23 cellular contexts compared by ENCODE assay signal in the genomic region with DNA sequence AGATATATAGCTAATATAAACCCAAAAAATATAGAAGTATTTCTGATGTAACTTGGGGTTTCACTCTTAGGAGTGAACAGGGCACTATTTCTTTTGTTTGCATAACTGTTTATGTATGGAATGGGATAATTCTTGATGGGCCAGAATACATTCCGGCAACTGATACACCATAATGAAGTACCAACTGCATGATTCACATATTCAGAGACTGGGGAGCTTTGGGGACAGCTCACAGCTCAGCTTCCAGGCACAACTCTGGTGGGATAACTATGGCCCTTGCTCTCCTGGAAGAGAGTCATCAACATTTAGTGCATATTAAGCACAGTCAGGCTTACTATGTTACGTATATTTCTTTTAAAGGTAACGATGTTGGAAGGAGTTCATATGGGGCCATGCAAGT.
"Had no signal": no experiment of that assay in that cellular context is flagged by ENCODE, and none has a peak within 500 bp of the region (broad histone marks: within the 10 kb centered on the region; RNA-seq: fewer than 3 reads in every experiment).

No MANE protein-coding gene starts in this region.

- H3K9ac ChIP-seq: parathyroid adenoma had no signal

- H3K4me3 Mint-ChIP-seq: effector memory CD8-positive, alpha-beta T cell; mesothelial cell of epicardium; naive B cell; natural killer cell treated with Interleukin-12 subunit alpha and Interleukin-12 subunit beta and Interleukin-15 and Interleukin-18, amount 100 ng/mL, for 72 hours; neural crest cell; stimulated activated naive B cell treated with anti-CD40 and anti-IgM and Interleukin-4, amounts not matched to agents 10 μg/mL and 1 μg/mL and 100 μg/mL, for 72 hours; stimulated activated naive CD8-positive, alpha-beta T cell treated with anti-CD3 and anti-CD28 coated beads, Interleukin-15, Interleukin-2, amounts not matched to agents 100 ng/mL and 50 ng/mL, for 24 hours had no signal

- H3K9me3 ChIP-seq: esophagus squamous epithelium, mucosa of descending colon, neutrophil, right lobe of liver, suprapubic skin, vagina had no signal

- H3K4me1 Mint-ChIP-seq: mesothelial cell of epicardium; naive B cell; neural crest cell; stimulated activated naive B cell treated with anti-CD40 and anti-IgM and Interleukin-4, amounts not matched to agents 10 μg/mL and 1 μg/mL and 100 μg/mL, for 72 hours had no signal

- DNase-seq: effector memory CD8-positive, alpha-beta T cell; erythroblast; esophagus squamous epithelium; head of caudate nucleus; mesenchymal stem cell; mucosa of descending colon; naive B cell; right lobe of liver; small intestine; stimulated activated CD4-positive, alpha-beta T cell treated with anti-CD3 and anti-CD28 coated beads, Interleukin-15, amount 100 ng/mL, for 24 hours; stimulated activated CD4-positive, alpha-beta T cell treated with anti-CD3 and anti-CD28 coated beads, Interleukin-2, amount 100 ng/mL, for 48 hours; stimulated activated naive B cell treated with anti-CD40 and anti-IgM and Interleukin-4, amounts not matched to agents 10 μg/mL and 1 μg/mL and 100 μg/mL, for 72 hours had no signal

- H2AFZ ChIP-seq: parathyroid adenoma had no signal

- H3K9me3 Mint-ChIP-seq: effector memory CD8-positive, alpha-beta T cell; mesothelial cell of epicardium; naive B cell; natural killer cell treated with Interleukin-12 subunit alpha and Interleukin-12 subunit beta and Interleukin-15 and Interleukin-18, amount 100 ng/mL, for 72 hours; neural crest cell; stimulated activated naive B cell treated with anti-CD40 and anti-IgM and Interleukin-4, amounts not matched to agents 10 μg/mL and 1 μg/mL and 100 μg/mL, for 72 hours; stimulated activated naive CD8-positive, alpha-beta T cell treated with anti-CD3 and anti-CD28 coated beads, Interleukin-15, Interleukin-2, amounts not matched to agents 100 ng/mL and 50 ng/mL, for 24 hours had no signal

- H3K4me3 ChIP-seq: coronary artery, esophagus squamous epithelium, lung, mucosa of descending colon, right lobe of liver, suprapubic skin, vagina had no signal

- H3K4me1 ChIP-seq: esophagus squamous epithelium, parathyroid adenoma, right lobe of liver, suprapubic skin, vagina had no signal

- H3K27me3 ChIP-seq: esophagus squamous epithelium, neutrophil, right lobe of liver, suprapubic skin, vagina had no signal

- H3K27me3 Mint-ChIP-seq: effector memory CD8-positive, alpha-beta T cell; naive B cell; natural killer cell treated with Interleukin-12 subunit alpha and Interleukin-12 subunit beta and Interleukin-15 and Interleukin-18, amount 100 ng/mL, for 72 hours; progenitor cell of endocrine pancreas; stimulated activated naive B cell treated with anti-CD40 and anti-IgM and Interleukin-4, amounts not matched to agents 10 μg/mL and 1 μg/mL and 100 μg/mL, for 72 hours; stimulated activated naive CD8-positive, alpha-beta T cell treated with anti-CD3 and anti-CD28 coated beads, Interleukin-15, Interleukin-2, amounts not matched to agents 100 ng/mL and 50 ng/mL, for 24 hours had no signal

- ATAC-seq: effector memory CD8-positive, alpha-beta T cell; mucosa of descending colon; natural killer cell treated with Interleukin-12 subunit alpha and Interleukin-12 subunit beta and Interleukin-15 and Interleukin-18, amount 100 ng/mL, for 72 hours; right lobe of liver; stimulated activated naive B cell treated with anti-CD40 and anti-IgM and Interleukin-4, amounts not matched to agents 10 μg/mL and 1 μg/mL and 100 μg/mL, for 72 hours had no signal

- H3K27ac ChIP-seq: coronary artery, esophagus squamous epithelium, neutrophil, parathyroid adenoma, right lobe of liver, suprapubic skin, vagina had no signal

- H3K27ac Mint-ChIP-seq: effector memory CD8-positive, alpha-beta T cell; mesothelial cell of epicardium; stimulated activated naive B cell treated with anti-CD40 and anti-IgM and Interleukin-4, amounts not matched to agents 10 μg/mL and 1 μg/mL and 100 μg/mL, for 72 hours; stimulated activated naive CD8-positive, alpha-beta T cell treated with anti-CD3 and anti-CD28 coated beads, Interleukin-15, Interleukin-2, amounts not matched to agents 100 ng/mL and 50 ng/mL, for 24 hours had no signal
